15 cellular contexts compared by ENCODE assay signal in genomic region chr2:160752475-160753330, GRCh38.
DNase-seq lines count a peak whose midpoint lies in the region; ATAC-seq and TF ChIP-seq lines count a peak whose summit lies in the region.
"Had no signal": no experiment of that assay in that cellular context is flagged by ENCODE, and none has a peak within 500 bp of the region (broad histone marks: within the 10 kb centered on the region; RNA-seq: fewer than 3 reads in every experiment).

No MANE protein-coding gene starts in this region.

- H3K27me3 ChIP-seq in mammary epithelial cell (ENCODE audit: insufficient read depth, low read length) (no peaks in the 10 kb centered on the region), psoas muscle (ENCODE audit: insufficient read depth in 3 of 3, low read length in 2 of 3) (no peaks in the 10 kb centered on the region), esophagus squamous epithelium (no peaks in the 10 kb centered on the region)

- CTCF ChIA-PET in Calu3 (lab: Charles Lee): no interaction called here
- CTCF ChIA-PET in mammary epithelial cell (lab: Charles Lee; ENCODE audit: low non-redundant PET): no interaction called here

- intact Hi-C loops in Calu3 (cut with micrococcal nuclease; ENCODE audit: unreplicated experiment) (loop anchor here (2.0 to 5.0 kb wide), 4 partner anchors 86 to 320 kb away; no protein-coding TSS in a partner anchor), mammary epithelial cell (cut with micrococcal nuclease) (no loop called here), psoas muscle (cut with DNase I) (no loop called here), esophagus squamous epithelium (cut with DNase I) (no loop called here)

- DNase-seq in Calu3 (peak; percentile 70), HuH-7.5 (ENCODE audit: low spot score) (peak; percentile 12), mammary epithelial cell (peak; percentile 84), kidney tubule cell (ENCODE audit: low spot score) (peak; percentile 56), psoas muscle (no peak), esophagus squamous epithelium (lab: John Stamatoyannopoulos, UW) (no peak), NCI-H82 treated with DMSO at 0.1 percent for 48 hours (lab: John Stamatoyannopoulos, UW; ENCODE audit: unreplicated experiment) (no peak)
- DNase-seq: CD4-positive, alpha-beta T cell; cortex of kidney; naive thymus-derived CD8-positive, alpha-beta T cell; WERI-Rb-1 had no signal

- BruUV-seq in Calu3 (replicated peaks; lab: Mats Ljungman, UMichigan) (no TSS peak), mammary epithelial cell (replicated peaks; lab: Mats Ljungman, UMichigan) (no TSS peak)

- peak overlapping the region; percentile 82 for H3K27ac Mint-ChIP-seq in Calu3 (ENCODE audit: unreplicated experiment)
- H3K27ac Mint-ChIP-seq: CD4-positive, alpha-beta T cell; naive thymus-derived CD8-positive, alpha-beta T cell; stimulated activated effector memory CD8-positive, alpha-beta T cell treated with anti-CD3 and anti-CD28 coated beads, Interleukin-12 subunit alpha, Interleukin-12 subunit beta, amount 100 ng/mL, for 72 hours had no signal

- ATAC-seq in psoas muscle (no peak), HG02610 (IDR thresholded peaks at IDR 0.05; ENCODE audit: unreplicated experiment) (no peak)
- ATAC-seq: naive thymus-derived CD8-positive, alpha-beta T cell; Panc1; stimulated activated effector memory CD8-positive, alpha-beta T cell treated with anti-CD3 and anti-CD28 coated beads, Interleukin-12 subunit alpha, Interleukin-12 subunit beta, amount 100 ng/mL, for 72 hours had no signal

- H3K9me3 ChIP-seq in mammary epithelial cell (replicated peaks; ENCODE audit: insufficient read depth, low read length) (no peaks in the 10 kb centered on the region), psoas muscle (peaks cover 27% of the 10 kb centered on the region), esophagus squamous epithelium (peaks cover 0 to 14% (median 0%) of the 10 kb centered on the region in 3 donors)

- peak overlapping the region; percentile 65 for H3K4me2 ChIP-seq in mammary epithelial cell (ENCODE audit: insufficient read depth, low read depth, low read length)

- no peaks in the 10 kb centered on the region for H4K20me1 ChIP-seq in mammary epithelial cell (ENCODE audit: insufficient read depth, low read length)

- H3K36me3 Mint-ChIP-seq in Calu3 (ENCODE audit: insufficient read depth, unreplicated experiment): no peaks in the 10 kb centered on the region
- H3K36me3 Mint-ChIP-seq: stimulated activated effector memory CD8-positive, alpha-beta T cell treated with anti-CD3 and anti-CD28 coated beads, Interleukin-12 subunit alpha, Interleukin-12 subunit beta, amount 100 ng/mL, for 72 hours had no signal

- H3K4me3 ChIP-seq in mammary epithelial cell (replicated peaks in 1 of 3; ENCODE audit: insufficient read depth in 1 of 3, low read depth in 2 of 3, low read length in 3 of 3) (peak overlapping the region in 2 of 3 experiments; percentile 5 to 10), psoas muscle (no peak overlapping the region), esophagus squamous epithelium (no peak overlapping the region)

- H3K4me3 Mint-ChIP-seq in Calu3 (ENCODE audit: low read depth, unreplicated experiment): peak overlapping the region; percentile 22
- H3K4me3 Mint-ChIP-seq: CD4-positive, alpha-beta T cell; naive thymus-derived CD8-positive, alpha-beta T cell; stimulated activated effector memory CD8-positive, alpha-beta T cell treated with anti-CD3 and anti-CD28 coated beads, Interleukin-12 subunit alpha, Interleukin-12 subunit beta, amount 100 ng/mL, for 72 hours had no signal

- H3K36me3 ChIP-seq in mammary epithelial cell (ENCODE audit: insufficient read depth, low read length): no peaks in the 10 kb centered on the region
- no peaks in the 10 kb centered on the region for H3K36me3 ChIP-seq in psoas muscle (ENCODE audit: insufficient read depth in 1 of 2, low read depth in 1 of 2)
- H3K36me3 ChIP-seq in esophagus squamous epithelium: no peaks in the 10 kb centered on the region
- H3K36me3 ChIP-seq: WERI-Rb-1 had no signal

- H2AFZ ChIP-seq in mammary epithelial cell (ENCODE audit: low read depth, low read length): no peak overlapping the region

- dilution Hi-C loops in mammary epithelial cell (cut with HindIII; ENCODE audit: low sequenced_read_pairs): no loop called here

- WGBS in mammary epithelial cell (ENCODE audit: low coverage, missing lambda C conversion rate): 23% methylated on average over 3 of the region's 3 CpGs
- WGBS in psoas muscle, 3 donors: 64 to 76% (median 74%) methylated on average over 3 of the region's 3 CpGs
- 46 to 48% methylated on average over 3 of the region's 3 CpGs for WGBS in esophagus squamous epithelium, 2 donors

- H3K4me1 ChIP-seq in mammary epithelial cell (ENCODE audit: insufficient read depth, low read length) (peaks cover 40% of the 10 kb centered on the region), psoas muscle (no peaks in the 10 kb centered on the region), esophagus squamous epithelium (peaks cover 0 to 35% (median 3%) of the 10 kb centered on the region in 3 donors)

- H3K4me1 Mint-ChIP-seq in Calu3 (ENCODE audit: low read depth, unreplicated experiment): peaks cover 51% of the 10 kb centered on the region
- H3K4me1 Mint-ChIP-seq: stimulated activated effector memory CD8-positive, alpha-beta T cell treated with anti-CD3 and anti-CD28 coated beads, Interleukin-12 subunit alpha, Interleukin-12 subunit beta, amount 100 ng/mL, for 72 hours had no signal

- TF ChIP-seq CTCF in Calu3 (IDR thresholded peaks at IDR 0.05; ENCODE audit: unreplicated experiment) (no peak), mammary epithelial cell (conservative IDR thresholded peaks at IDR 0.05 in 1 of 2, IDR thresholded peaks at IDR 0.05 in 1 of 2; ENCODE audit: extremely low read depth in 1 of 2, insufficient read depth in 1 of 2, low read depth in 1 of 2, low read length in 2 of 2) (no peak), psoas muscle (IDR thresholded peaks at IDR 0.05) (no peak), esophagus squamous epithelium (IDR thresholded peaks at IDR 0.05) (no peak)

- H3K9me3 Mint-ChIP-seq in Calu3 (ENCODE audit: low read depth, unreplicated experiment): peaks cover 4% of the 10 kb centered on the region

- no peak overlapping the region for H3K9ac ChIP-seq in mammary epithelial cell (ENCODE audit: insufficient read depth, low read length)

- H3K27ac ChIP-seq in mammary epithelial cell (ENCODE audit: insufficient read depth, low read depth, low read length) (peak overlapping the region; percentile 61), psoas muscle (no peak overlapping the region), esophagus squamous epithelium (peak overlapping the region in 2 of 4 donors; percentile 52 to 73)
- H3K27ac ChIP-seq: HL-60, WERI-Rb-1 had no signal

- H3K79me2 ChIP-seq in mammary epithelial cell (ENCODE audit: insufficient read depth, low read length): no peaks in the 10 kb centered on the region

- in situ Hi-C loops in mammary epithelial cell (cut with MboI; ENCODE audit: low sequenced_read_pairs in 2 of 2): no loop called here

- no peak for TF ChIP-seq POLR2A in esophagus squamous epithelium (IDR thresholded peaks at IDR 0.05)

- no peaks in the 10 kb centered on the region for H3K27me3 Mint-ChIP-seq in Calu3 (ENCODE audit: unreplicated experiment)
- H3K27me3 Mint-ChIP-seq: CD4-positive, alpha-beta T cell had no signal

Comparison
In these comparisons a context has a peak if more than half of its experiments do, and no peak if none do; other contexts are left out.
1. DNase-seq: peak in Calu3 (single experiment), HuH-7.5 (single experiment), mammary epithelial cell (single experiment) and kidney tubule cell (single experiment); none in psoas muscle (0 of 2), esophagus squamous epithelium (single experiment) and NCI-H82 treated with DMSO at 0.1 percent for 48 hours (single experiment).
2. H3K4me3 ChIP-seq: peak in mammary epithelial cell (2 of 3); none in psoas muscle (single experiment) and esophagus squamous epithelium (0 of 4).